14 cellular contexts compared by ENCODE assay signal in the genomic region with DNA sequence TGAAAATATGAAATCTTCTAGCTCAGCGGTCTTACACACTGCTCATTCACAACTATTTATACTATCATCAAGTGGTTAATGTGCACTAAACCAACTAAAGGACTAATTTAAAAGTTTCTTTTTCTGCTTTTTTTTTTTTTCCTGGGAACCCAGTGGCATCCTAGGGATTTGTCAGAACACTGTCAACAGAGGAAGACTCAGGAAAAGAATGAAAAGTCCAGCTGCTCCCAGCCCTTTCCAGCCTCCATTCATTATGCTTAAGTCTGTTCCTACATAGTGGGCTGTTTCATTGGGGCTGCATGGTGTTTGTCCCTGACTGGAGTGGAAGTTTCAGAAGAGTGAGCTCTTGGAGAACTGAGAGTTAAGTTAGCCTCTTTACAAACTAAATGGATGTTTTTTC.
DNase-seq lines count a peak whose midpoint lies in the region; ATAC-seq and TF ChIP-seq lines count a peak whose summit lies in the region.
"Had no signal": no experiment of that assay in that cellular context is flagged by ENCODE, and none has a peak within 500 bp of the region (broad histone marks: within the 10 kb centered on the region; RNA-seq: fewer than 3 reads in every experiment).

No MANE protein-coding gene starts in this region.

- H3K4me3 ChIP-seq in SK-N-SH (ENCODE audit: low read depth in 2 of 2, low read length in 1 of 2) (no peak overlapping the region), endodermal cell (ENCODE audit: low read length) (peak overlapping the region; percentile 17), uterus (no peak overlapping the region)
- H3K4me3 ChIP-seq: BLaER1 treated with 17β-estradiol and CSF1 and Interleukin-3, amounts not matched to agents 10 nM and 100 nM; HAP-1 had no signal

- H3K27ac Mint-ChIP-seq in endodermal cell (no peak overlapping the region), nephron (peak overlapping the region; percentile 65 to 77 (median 73))
- no peak overlapping the region for H3K27ac Mint-ChIP-seq in activated T-cell treated with anti-CD3 and anti-CD28 coated beads, Interleukin-2, amount 50 U/mL, for 24 hours
- no peak overlapping the region for H3K27ac Mint-ChIP-seq in activated CD4-positive, alpha-beta memory T cell treated with anti-CD3 and anti-CD28 coated beads, Interleukin-2, amount 10 ng/mL, durations not matched to agents 7 days and 5 days

- no peak for ATAC-seq in SK-N-SH treated with all-trans-retinoic acid at 6 μM for 48 hours
- ATAC-seq: Panc1 had no signal

- no peaks in the 10 kb centered on the region for H3K79me2 ChIP-seq in SK-N-SH (ENCODE audit: insufficient read depth)

- H3F3A ChIP-seq in SK-N-SH (replicated peaks; ENCODE audit: insufficient read depth), result peaks cover 8% of the 10 kb centered on the region

- H3K4me1 ChIP-seq in SK-N-SH (ENCODE audit: control insufficient read depth in 1 of 2, insufficient read depth in 2 of 2, low read depth in 1 of 2, low read length in 1 of 2), result peaks cover 0 to 10% of the 10 kb centered on the region in 2 experiments; a peak in 1 of 4 replicates
- H3K4me1 ChIP-seq in endodermal cell (ENCODE audit: control insufficient read depth, insufficient read depth, low read length), result peaks cover 27% of the 10 kb centered on the region
- peaks cover 0 to 9% of the 10 kb centered on the region in 2 donors for H3K4me1 ChIP-seq in uterus
- H3K4me1 ChIP-seq: BLaER1 treated with 17β-estradiol and CSF1 and Interleukin-3, amounts not matched to agents 10 nM and 100 nM; HAP-1 had no signal

- CTCF ChIA-PET in SK-N-SH (lab: Yijun Ruan, JAX), result interaction anchor here (1.4 kb wide), 1 partner anchor 13 kb away, joined by 6 read pairs; no protein-coding TSS in a partner anchor
- CTCF ChIA-PET in activated CD4-positive, alpha-beta memory T cell treated with anti-CD3 and anti-CD28 coated beads, Interleukin-2, amount 10 ng/mL, durations not matched to agents 7 days and 5 days (lab: Charles Lee), result no interaction called here

- H3K27ac ChIP-seq in SK-N-SH (ENCODE audit: low read depth in 2 of 2, low read length in 1 of 2) (no peak overlapping the region), endodermal cell (ENCODE audit: low read depth, low read length) (no peak overlapping the region), uterus (peak overlapping the region; percentile 16 to 58)
- H3K27ac ChIP-seq: BLaER1 treated with 17β-estradiol and CSF1 and Interleukin-3, amounts not matched to agents 10 nM and 100 nM had no signal

- H3K36me3 Mint-ChIP-seq in endodermal cell (ENCODE audit: low read depth) (no peaks in the 10 kb centered on the region), nephron (ENCODE audit: low read depth) (no peaks in the 10 kb centered on the region)
- H3K36me3 Mint-ChIP-seq in activated T-cell treated with anti-CD3 and anti-CD28 coated beads, Interleukin-2, amount 50 U/mL, for 24 hours (ENCODE audit: low read depth), result no peaks in the 10 kb centered on the region
- H3K36me3 Mint-ChIP-seq in activated CD4-positive, alpha-beta memory T cell treated with anti-CD3 and anti-CD28 coated beads, Interleukin-2, amount 10 ng/mL, durations not matched to agents 7 days and 5 days (ENCODE audit: low read depth), result no peaks in the 10 kb centered on the region

- H3K9me3 Mint-ChIP-seq in endodermal cell (no peaks in the 10 kb centered on the region), nephron (no peaks in the 10 kb centered on the region)
- peaks cover 14% of the 10 kb centered on the region for H3K9me3 Mint-ChIP-seq in activated T-cell treated with anti-CD3 and anti-CD28 coated beads, Interleukin-2, amount 50 U/mL, for 24 hours
- H3K9me3 Mint-ChIP-seq in activated CD4-positive, alpha-beta memory T cell treated with anti-CD3 and anti-CD28 coated beads, Interleukin-2, amount 10 ng/mL, durations not matched to agents 7 days and 5 days, result peaks cover 6% of the 10 kb centered on the region

- H3K36me3 ChIP-seq in SK-N-SH (replicated peaks in 1 of 2; ENCODE audit: control insufficient read depth in 1 of 2, insufficient read depth in 2 of 2, low read length in 1 of 2) (no peaks in the 10 kb centered on the region), endodermal cell (ENCODE audit: control insufficient read depth, insufficient read depth, low read length) (no peaks in the 10 kb centered on the region), uterus (no peaks in the 10 kb centered on the region)
- H3K36me3 ChIP-seq: BLaER1 treated with 17β-estradiol and CSF1 and Interleukin-3, amounts not matched to agents 10 nM and 100 nM; HAP-1 had no signal

- intact Hi-C loops in uterus (cut with DNase I; ENCODE audit: low total_unique reads), result no loop called here

- no peak for DNase-seq in SK-N-SH
- no peak for DNase-seq in endodermal cell
- DNase-seq in uterus, result no peak
- no peak for DNase-seq in activated T-cell treated with anti-CD3 and anti-CD28 coated beads, Interleukin-2, amount 50 U/mL, for 24 hours
- DNase-seq in activated CD4-positive, alpha-beta memory T cell treated with anti-CD3 and anti-CD28 coated beads, Interleukin-2, amount 10 ng/mL, durations not matched to agents 7 days and 5 days, result no peak
- no peak for DNase-seq in HPDE6-E6E7 (ENCODE audit: extremely low spot score)
- DNase-seq: NCI-H1092, NCI-H345, SHP77 had no signal

- POLR2A ChIA-PET in SK-N-SH (lab: Yijun Ruan, JAX), result no interaction called here
- POLR2A ChIA-PET in activated CD4-positive, alpha-beta memory T cell treated with anti-CD3 and anti-CD28 coated beads, Interleukin-2, amount 10 ng/mL, durations not matched to agents 7 days and 5 days (lab: Charles Lee), result no interaction called here

- no peaks in the 10 kb centered on the region for H3K27me3 ChIP-seq in SK-N-SH (ENCODE audit: insufficient read depth)
- peaks cover 32% of the 10 kb centered on the region for H3K27me3 ChIP-seq in endodermal cell (ENCODE audit: control insufficient read depth, insufficient read depth, low read length, poor library complexity, severe bottlenecking)
- no peaks in the 10 kb centered on the region for H3K27me3 ChIP-seq in uterus
- H3K27me3 ChIP-seq: BLaER1 treated with 17β-estradiol and CSF1 and Interleukin-3, amounts not matched to agents 10 nM and 100 nM had no signal

- H3K4me3 Mint-ChIP-seq in endodermal cell (no peak overlapping the region), nephron (no peak overlapping the region)
- no peak overlapping the region for H3K4me3 Mint-ChIP-seq in activated T-cell treated with anti-CD3 and anti-CD28 coated beads, Interleukin-2, amount 50 U/mL, for 24 hours
- H3K4me3 Mint-ChIP-seq in activated CD4-positive, alpha-beta memory T cell treated with anti-CD3 and anti-CD28 coated beads, Interleukin-2, amount 10 ng/mL, durations not matched to agents 7 days and 5 days, result no peak overlapping the region

- WGBS in SK-N-SH (ENCODE audit: low lambda C conversion rate), result 61% methylated on average over 1 of the region's 1 CpG
- 90% methylated on average over 1 of the region's 1 CpG; no CpG with 5 or more reads in 1 of the 2 experiments for WGBS in endodermal cell (ENCODE audit: insufficient coverage in 1 of 2, insufficient read length in 1 of 2), 2 experiments

- 0 out of 2 replicates have a peak overlapping the region, but pooled peaks have one; percentile 17 for H2AFZ ChIP-seq in SK-N-SH (ENCODE audit: low read depth)

- no peaks in the 10 kb centered on the region for H3K9me2 ChIP-seq in SK-N-SH

- no peak overlapping the region for H3K9ac ChIP-seq in SK-N-SH
- H3K9ac ChIP-seq in endodermal cell (ENCODE audit: extremely low read depth, low read length, poor library complexity, severe bottlenecking), result no peak overlapping the region
- H3K9ac ChIP-seq: BLaER1 treated with 17β-estradiol and CSF1 and Interleukin-3, amounts not matched to agents 10 nM and 100 nM had no signal

- H3K4me1 Mint-ChIP-seq in endodermal cell (peaks cover 64% of the 10 kb centered on the region), nephron (peaks cover 58% of the 10 kb centered on the region)
- no peaks in the 10 kb centered on the region for H3K4me1 Mint-ChIP-seq in activated T-cell treated with anti-CD3 and anti-CD28 coated beads, Interleukin-2, amount 50 U/mL, for 24 hours (ENCODE audit: low read depth)
- no peaks in the 10 kb centered on the region for H3K4me1 Mint-ChIP-seq in activated CD4-positive, alpha-beta memory T cell treated with anti-CD3 and anti-CD28 coated beads, Interleukin-2, amount 10 ng/mL, durations not matched to agents 7 days and 5 days

- H4K20me1 ChIP-seq in SK-N-SH (ENCODE audit: insufficient read depth), result no peaks in the 10 kb centered on the region
- H4K20me1 ChIP-seq: BLaER1 treated with 17β-estradiol and CSF1 and Interleukin-3, amounts not matched to agents 10 nM and 100 nM had no signal

- H3K27me3 Mint-ChIP-seq in endodermal cell (ENCODE audit: insufficient read depth), result peaks cover 16% of the 10 kb centered on the region
- no peaks in the 10 kb centered on the region for H3K27me3 Mint-ChIP-seq in nephron (ENCODE audit: low read depth)
- no peaks in the 10 kb centered on the region for H3K27me3 Mint-ChIP-seq in activated T-cell treated with anti-CD3 and anti-CD28 coated beads, Interleukin-2, amount 50 U/mL, for 24 hours
- no peaks in the 10 kb centered on the region for H3K27me3 Mint-ChIP-seq in activated CD4-positive, alpha-beta memory T cell treated with anti-CD3 and anti-CD28 coated beads, Interleukin-2, amount 10 ng/mL, durations not matched to agents 7 days and 5 days

- TF ChIP-seq RAD21 in SK-N-SH (IDR thresholded peaks at IDR 0.05; ENCODE audit: low read length), result no peak

- TF ChIP-seq CTCF in SK-N-SH (IDR thresholded peaks at IDR 0.05) (no peak), endodermal cell (conservative IDR thresholded peaks at IDR 0.05) (no peak), nephron (IDR thresholded peaks at IDR 0.05; ENCODE audit: unreplicated experiment in 3 of 3) (no peak), uterus (IDR thresholded peaks at IDR 0.05) (no peak)

- H3K4me2 ChIP-seq in SK-N-SH, result no peak overlapping the region
- H3K4me2 ChIP-seq: BLaER1 treated with 17β-estradiol and CSF1 and Interleukin-3, amounts not matched to agents 10 nM and 100 nM had no signal

- no peaks in the 10 kb centered on the region for H3K9me3 ChIP-seq in SK-N-SH
- H3K9me3 ChIP-seq in endodermal cell (ENCODE audit: control insufficient read depth, low read length), result peaks cover 1% of the 10 kb centered on the region
- H3K9me3 ChIP-seq in uterus, result no peaks in the 10 kb centered on the region
- H3K9me3 ChIP-seq: BLaER1 treated with 17β-estradiol and CSF1 and Interleukin-3, amounts not matched to agents 10 nM and 100 nM; HAP-1 had no signal

- no peak for TF ChIP-seq POLR2A in uterus (IDR thresholded peaks at IDR 0.05)

- TF ChIP-seq EP300 in SK-N-SH (IDR thresholded peaks at IDR 0.05; ENCODE audit: borderline replicate concordance in 1 of 2, low read depth in 1 of 2, low read length in 1 of 2), result no peak

TF ChIP-seq in SK-N-SH, 30 proteins besides CTCF, POLR2A, EP300 and RAD21 (continues in another document):
- no peak for TF ChIP-seq SIN3A (IDR thresholded peaks at IDR 0.05; ENCODE audit: borderline replicate concordance, low read depth, low read length)

TF ChIP-seq in SK-N-SH treated with all-trans-retinoic acid at 6 μM for 48 hours, 23 proteins besides CTCF, POLR2A, EP300 and RAD21 (continues in another document):
- TF ChIP-seq PPARA (CRISPR knock-in tag; IDR thresholded peaks at IDR 0.05; ENCODE audit: borderline replicate concordance) (no peak), BACH2 (CRISPR knock-in tag; IDR thresholded peaks at IDR 0.05; ENCODE audit: borderline replicate concordance) (no peak), ZFP30 (CRISPR knock-in tag; IDR thresholded peaks at IDR 0.05) (no peak), ISL1 (CRISPR knock-in tag; IDR thresholded peaks at IDR 0.05) (no peak), SNAI2 (CRISPR knock-in tag; IDR thresholded peaks at IDR 0.05) (no peak)

Comparison
In these comparisons a context has a peak if more than half of its experiments do, and no peak if none do; other contexts are left out.
1. H3K27ac ChIP-seq: peak in uterus (2 of 2); none in SK-N-SH (0 of 2) and endodermal cell (single experiment).
2. H3K27ac Mint-ChIP-seq: peak in nephron (3 of 3); none in endodermal cell (single experiment), activated T-cell treated with anti-CD3 and anti-CD28 coated beads, Interleukin-2, amount 50 U/mL, for 24 hours (single experiment) and activated CD4-positive, alpha-beta memory T cell treated with anti-CD3 and anti-CD28 coated beads, Interleukin-2, amount 10 ng/mL, durations not matched to agents 7 days and 5 days (single experiment).